In the genomic region with DNA sequence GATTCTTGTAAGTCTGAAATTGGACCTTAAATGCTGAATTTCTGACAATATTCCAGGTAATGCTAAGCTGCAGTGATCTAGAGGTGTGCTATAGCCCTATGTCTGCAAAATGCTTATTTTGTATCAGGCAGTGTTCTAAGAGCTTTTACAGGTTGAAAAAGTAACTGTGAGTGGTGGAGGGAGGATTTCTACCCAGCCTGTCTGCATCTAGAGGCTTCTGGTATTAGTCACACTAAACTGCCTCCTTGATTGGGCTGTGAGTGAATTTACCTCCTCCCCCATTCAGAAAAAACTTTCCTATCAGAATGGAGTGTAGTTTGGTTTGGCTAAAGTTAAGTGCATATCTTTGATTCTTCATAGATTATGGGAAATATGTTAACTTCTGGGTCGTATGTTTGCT, we compare ENCODE assay signal across 12 cellular contexts. TPM values are rescaled to one million over a fixed set of nuclear protein-coding genes. Genes with fewer than 3 reads are reported as not detected.
DNase-seq lines count a peak whose midpoint lies in the region; ATAC-seq, FAIRE-seq and TF ChIP-seq lines count a peak whose summit lies in the region.
"Had no signal": no experiment of that assay in that cellular context is flagged by ENCODE, and none has a peak within 500 bp of the region (broad histone marks: within the 10 kb centered on the region; RNA-seq: fewer than 3 reads in every experiment).

No MANE protein-coding gene starts in this region.

- H3K4me3 ChIP-seq in OCI-LY1 (ENCODE audit: low read depth, low read length, poor library complexity, severe bottlenecking) (no peak overlapping the region), H1 (ENCODE audit: extremely low read depth in 1 of 4, insufficient read depth in 2 of 4, low read depth in 3 of 4, low read length in 4 of 4) (no peak overlapping the region), esophagus squamous epithelium (no peak overlapping the region)
- H3K4me3 ChIP-seq: suprapubic skin had no signal

- H4K20me1 ChIP-seq in OCI-LY1 (ENCODE audit: insufficient read depth, low read length) (no peaks in the 10 kb centered on the region), H1 (replicated peaks in 1 of 2; ENCODE audit: control insufficient read depth in 1 of 2, insufficient read depth in 2 of 2, low read length in 2 of 2) (no peaks in the 10 kb centered on the region)

- no peak overlapping the region for H4K8ac ChIP-seq in H1 (ENCODE audit: extremely low read depth, insufficient read depth, low read length)

- H3K79me1 ChIP-seq in H1 (ENCODE audit: low read depth, low read length), result no peaks in the 10 kb centered on the region

- H3K36me3 ChIP-seq in OCI-LY1 (ENCODE audit: insufficient read depth, low read length) (no peaks in the 10 kb centered on the region), H1 (ENCODE audit: control insufficient read depth in 2 of 4, insufficient read depth in 4 of 4, low read length in 3 of 4) (no peaks in the 10 kb centered on the region), esophagus squamous epithelium (no peaks in the 10 kb centered on the region)
- H3K36me3 ChIP-seq: suprapubic skin had no signal

- DNase-seq in GM03348 (ENCODE audit: low spot score) (peak; percentile 59), H1 (ENCODE audit: low read depth in 1 of 2, low spot score in 2 of 2) (no peak), non-pigmented ciliary epithelial cell (ENCODE audit: low read depth) (peak; percentile 18), NCI-H1092 (lab: John Stamatoyannopoulos, UW) (no peak), GDM1 (lab: John Stamatoyannopoulos, UW) (no peak), esophagus squamous epithelium (lab: John Stamatoyannopoulos, UW) (no peak)
- DNase-seq: activated CD8-positive, alpha-beta memory T cell treated with anti-CD3 and anti-CD28 coated beads for 24 hours had no signal

- intact Hi-C loops in esophagus squamous epithelium (cut with DNase I), result no loop called here

- no peak overlapping the region for H3K4ac ChIP-seq in H1 (replicated peaks; ENCODE audit: insufficient read length, low read depth, low read length)

- H3K9ac ChIP-seq in OCI-LY1 (ENCODE audit: low read length) (no peak overlapping the region), H1 (replicated peaks in 1 of 4; ENCODE audit: extremely low read depth in 1 of 4, low read depth in 3 of 4, low read length in 3 of 4) (no peak overlapping the region)

- H3K27me3 ChIP-seq in OCI-LY1 (ENCODE audit: insufficient read depth, low read length) (no peaks in the 10 kb centered on the region), H1 (replicated peaks in 1 of 4; ENCODE audit: control insufficient read depth in 3 of 4, extremely low read depth in 1 of 4, insufficient read depth in 3 of 4, low read length in 3 of 4) (no peaks in the 10 kb centered on the region), esophagus squamous epithelium (no peaks in the 10 kb centered on the region)
- H3K27me3 ChIP-seq: suprapubic skin had no signal

- ATAC-seq in HG03196 (IDR thresholded peaks at IDR 0.05; ENCODE audit: unreplicated experiment), result no peak

- no peaks in the 10 kb centered on the region for H3K23me2 ChIP-seq in H1 (ENCODE audit: low read depth, low read length)

- 0 out of 2 replicates have a peak overlapping the region, but pooled peaks have one; percentile 6 for H3K18ac ChIP-seq in H1 (ENCODE audit: extremely low read depth, low read length)

- 86% methylated on average over 1 of the region's 1 CpG; no CpG with 5 or more reads in 1 of the 2 experiments for WGBS in H1 (ENCODE audit: extremely low coverage in 1 of 2, insufficient coverage in 1 of 2, insufficient read length in 1 of 2, insufficient replicate concordance in 2 of 2, low coverage in 1 of 2, low lambda C conversion rate in 2 of 2, missing lambda C conversion rate in 1 of 2), 2 experiments
- WGBS in esophagus squamous epithelium, 2 donors, result 72 to 80% methylated on average over 1 of the region's 1 CpG

- POLR2A ChIA-PET in H1 (lab: Charles Lee; ENCODE audit: partially characterized antibody), result no interaction called here

- TF ChIP-seq RAD21 in H1 (IDR thresholded peaks at IDR 0.05 in 1 of 2, conservative IDR thresholded peaks at IDR 0.05 in 1 of 2; ENCODE audit: low read depth in 2 of 2, low read length in 2 of 2), result no peak

- H2AFZ ChIP-seq in OCI-LY1 (ENCODE audit: low read length) (0 out of 2 replicates have a peak overlapping the region, but pooled peaks have one; percentile 51), H1 (ENCODE audit: low read length) (no peak overlapping the region)

- TF ChIP-seq EP300 in H1 (IDR thresholded peaks at IDR 0.05; ENCODE audit: borderline replicate concordance in 1 of 2, low read depth in 2 of 2, low read length in 2 of 2), result no peak

- no peak overlapping the region for H2BK120ac ChIP-seq in H1 (replicated peaks; ENCODE audit: low read depth, low read length)

- 0 out of 2 replicates have a peak overlapping the region, but pooled peaks have one; percentile 63 for H2BK15ac ChIP-seq in H1 (ENCODE audit: low read length)

- H3K23ac ChIP-seq in H1 (ENCODE audit: insufficient read length), result no peak overlapping the region

- FAIRE-seq in H1 (lab: Jason Lieb, UNC), result peak; percentile 78

- H3K14ac ChIP-seq in H1 (ENCODE audit: insufficient read length), result no peak overlapping the region

- H3K56ac ChIP-seq in H1 (replicated peaks; ENCODE audit: insufficient read length, low read depth, low read length), result no peak overlapping the region

- H3F3A ChIP-seq in OCI-LY1 (ENCODE audit: insufficient read depth, low read length), result no peaks in the 10 kb centered on the region

- no peak overlapping the region for H2BK12ac ChIP-seq in H1 (ENCODE audit: low read depth, low read length)

- H4K5ac ChIP-seq in H1 (ENCODE audit: insufficient read length, low read depth, low read length), result no peak overlapping the region

- H2AK5ac ChIP-seq in H1 (ENCODE audit: low read depth, low read length), result no peak overlapping the region

- H2BK5ac ChIP-seq in H1 (ENCODE audit: low read depth, low read length), result no peak overlapping the region

- H4K91ac ChIP-seq in H1 (replicated peaks; ENCODE audit: insufficient read length, low read length), result no peak overlapping the region

- H3K27ac ChIP-seq in OCI-LY1 (ENCODE audit: low read depth, low read length, poor library complexity, severe bottlenecking) (peak overlapping the region; percentile 33), H1 (ENCODE audit: low read depth, low read length) (no peak overlapping the region), esophagus squamous epithelium (no peak overlapping the region)
- H3K27ac ChIP-seq: epithelial cell of prostate, HL-60, suprapubic skin had no signal

- TF ChIP-seq POLR2A in H1 (IDR thresholded peaks at IDR 0.05; ENCODE audit: control extremely low read depth in 1 of 2, low read depth in 2 of 2, low read length in 2 of 2), result no peak
- TF ChIP-seq POLR2A in esophagus squamous epithelium (IDR thresholded peaks at IDR 0.05), result no peak

- TF ChIP-seq CTCF in OCI-LY1 (IDR thresholded peaks at IDR 0.05; ENCODE audit: low read length) (no peak), H1 (IDR thresholded peaks at IDR 0.05; ENCODE audit: control extremely low read depth in 1 of 3, insufficient read depth in 1 of 3, low read depth in 1 of 3, low read length in 3 of 3) (no peak), esophagus squamous epithelium (IDR thresholded peaks at IDR 0.05) (no peak)

- CTCF ChIA-PET in H1 (lab: Charles Lee; ENCODE audit: partially characterized antibody), result interaction anchor here (0.7 to 2.2 kb wide), 11 partner anchors 8 to 902 kb away, joined by 3 to 8 read pairs (median 4); no protein-coding TSS in a partner anchor

- no peak overlapping the region for H3K4me2 ChIP-seq in OCI-LY1 (ENCODE audit: low read length)
- H3K4me2 ChIP-seq in H1 (ENCODE audit: insufficient read depth in 1 of 2, low read depth in 2 of 2, low read length in 2 of 2), result 0 out of 4 replicates have a peak overlapping the region, but pooled peaks of 1 of the 2 experiments have one; percentile 10

- peaks cover 15% of the 10 kb centered on the region for H3K4me1 ChIP-seq in OCI-LY1 (ENCODE audit: insufficient read depth, low read length, severe bottlenecking)
- H3K4me1 ChIP-seq in H1 (replicated peaks in 1 of 4; ENCODE audit: control insufficient read depth in 3 of 4, insufficient read depth in 4 of 4, low read length in 3 of 4), result peaks cover 0 to 4% (median 0%) of the 10 kb centered on the region in 4 experiments; a peak in 2 of 7 replicates
- no peaks in the 10 kb centered on the region for H3K4me1 ChIP-seq in esophagus squamous epithelium
- H3K4me1 ChIP-seq: suprapubic skin had no signal

- H3K9me2 ChIP-seq in OCI-LY1 (ENCODE audit: low read depth, low read length), result no peaks in the 10 kb centered on the region

- no peak overlapping the region for H2BK20ac ChIP-seq in H1 (ENCODE audit: low read length)

- H3K9me3 ChIP-seq in OCI-LY1 (ENCODE audit: low read length), result no peaks in the 10 kb centered on the region
- no peaks in the 10 kb centered on the region for H3K9me3 ChIP-seq in H1 (ENCODE audit: insufficient read depth in 2 of 2, low read depth in 1 of 2, low read length in 1 of 2)
- no peaks in the 10 kb centered on the region for H3K9me3 ChIP-seq in esophagus squamous epithelium
- H3K9me3 ChIP-seq: suprapubic skin had no signal

- H3K79me2 ChIP-seq in OCI-LY1 (ENCODE audit: insufficient read depth, low read length), result no peaks in the 10 kb centered on the region
- H3K79me2 ChIP-seq in H1 (ENCODE audit: control insufficient read depth in 1 of 2, insufficient read depth in 2 of 2, low read length in 2 of 2), result no peaks in the 10 kb centered on the region

TF ChIP-seq in H1, 55 proteins besides CTCF, POLR2A, EP300 and RAD21:
- TF ChIP-seq TAF7 (optimal IDR thresholded peaks at IDR 0.05; ENCODE audit: borderline replicate concordance, low read depth, low read length) (no peak), CTBP2 (IDR thresholded peaks at IDR 0.05; ENCODE audit: borderline replicate concordance, insufficient read depth, insufficient read length, low read length) (no peak), HDAC6 (IDR thresholded peaks at IDR 0.05; ENCODE audit: low read depth, low read length) (no peak), CEBPB (IDR thresholded peaks at IDR 0.05; ENCODE audit: low read depth, low read length) (no peak), POU5F1 (IDR thresholded peaks at IDR 0.05; ENCODE audit: low read depth, low read length) (no peak), SIRT6 (IDR thresholded peaks at IDR 0.05; ENCODE audit: low read length) (no peak), NRF1 (IDR thresholded peaks at IDR 0.05; ENCODE audit: low read depth, low read length) (no peak)
TF ChIP-seq in H1: peak in this region for 0.

RNA-seq across cellular contexts. Expression of a gene that starts 56.8 kb away (rescaled TPM):
- total RNA-seq in H1 (2021; fragmentation: NEBNext Ultra II Directional; extraction: Animal tissue kit (Norgen Biotek cat#: 25700)), result 22.3 and 27.2 TPM in 2 replicates
- 25.0 and 37.0 TPM in 2 replicates for polyA plus RNA-seq in H1 (2011; rRNA removed)
- 49.8 TPM for polyA plus RNA-seq in H1 (2011; cell fraction: cytosol; rRNA removed)
- 36.0 TPM for polyA plus RNA-seq in H1 (2011; cell fraction: nucleus; rRNA removed)
- 29.6 to 41.7 TPM (median 37.7 TPM) in 4 replicates for polyA plus RNA-seq in H1 (2012, experiment 1 of 2)
- 4.7 TPM for polyA plus RNA-seq in H1 (2012, experiment 2 of 2)
- 43.4 TPM for polyA plus RNA-seq in H1 (2013, experiment 1 of 2)
- polyA plus RNA-seq in H1 (2013, experiment 2 of 2), result 41.9 TPM
- polyA minus RNA-seq in H1 (2011; rRNA and poly(A)+ RNA removed), result 126 and 143 TPM in 2 replicates
- polyA minus RNA-seq in H1 (2011; cell fraction: cytosol; rRNA and poly(A)+ RNA removed), result 30.6 TPM
- 415 TPM for polyA minus RNA-seq in H1 (2011; cell fraction: nucleus; rRNA and poly(A)+ RNA removed)
- total RNA-seq in esophagus squamous epithelium, result 10 to 100 TPM in 1 of 4 donors, 1 to 10 TPM in 3; 4.8 to 16.8 (median 7.6) TPM

Comparison
In these comparisons a context has a peak if more than half of its experiments do, and no peak if none do; other contexts are left out.
1. DNase-seq: peak in GM03348 (single experiment) and non-pigmented ciliary epithelial cell (single experiment); none in H1 (0 of 2), NCI-H1092 (single experiment), GDM1 (single experiment) and esophagus squamous epithelium (single experiment).